ENCODE assay signal across 25 cellular contexts in genomic region chr12:99721715-99722275, GRCh38.
"Had no signal": no experiment of that assay in that cellular context is flagged by ENCODE, and none has a peak within 500 bp of the region (broad histone marks: within the 10 kb centered on the region; RNA-seq: fewer than 3 reads in every experiment).

No MANE protein-coding gene starts in this region.

- H3K27ac ChIP-seq: left lung, lower lobe of right lung, ovary, prostate gland, sigmoid colon, spleen, tibial nerve, uterus had no signal

- H3K4me1 ChIP-seq: left lung, lower lobe of right lung, prostate gland, sigmoid colon, spleen, tibial nerve, uterus had no signal

- H3K9me3 ChIP-seq: lower lobe of right lung, ovary, prostate gland, sigmoid colon, uterus had no signal

- FAIRE-seq: islet of Langerhans, kidney, small intestine had no signal

- H3K4me3 ChIP-seq: left lung, lower lobe of right lung, mucosa of descending colon, ovary, prostate gland, sigmoid colon, spleen, tibial nerve, uterus had no signal

- ATAC-seq: left colon; left lung; lower lobe of right lung; mucosa of descending colon; naive thymus-derived CD4-positive, alpha-beta T cell; natural killer cell treated with Interleukin-12 subunit alpha and Interleukin-12 subunit beta and Interleukin-15 and Interleukin-18, amount 100 ng/mL, for 72 hours; right cardiac atrium; stimulated activated effector memory CD8-positive, alpha-beta T cell treated with anti-CD3 and anti-CD28 coated beads, Interleukin-12 subunit alpha, Interleukin-12 subunit beta, amount 100 ng/mL, for 72 hours had no signal

- H3K27me3 ChIP-seq: left lung, ovary, sigmoid colon, spleen, tibial nerve, uterus had no signal

- H3K36me3 ChIP-seq: left lung, lower lobe of right lung, ovary, prostate gland, sigmoid colon, spleen, uterus had no signal

- DNase-seq: hippocampal formation; immature natural killer cell; kidney; left colon; left lung; lower lobe of right lung; mammary epithelial cell; midbrain; mucosa of descending colon; naive thymus-derived CD4-positive, alpha-beta T cell; ovary; retina; right cardiac atrium; sigmoid colon; small intestine; spleen; stimulated activated CD4-positive, alpha-beta T cell treated with anti-CD3 and anti-CD28 coated beads, Interleukin-4, amount 100 ng/mL, for 24 hours; stimulated activated naive CD4-positive, alpha-beta T cell; substantia nigra; uterus had no signal
